ENCODE assay signal across 8 cellular contexts in genomic region chr2:27070653-27071276, GRCh38. TPM values are rescaled to one million over a fixed set of nuclear protein-coding genes. Genes with fewer than 3 reads are reported as not detected.
DNase-seq lines count a peak whose midpoint lies in the region; ATAC-seq and TF ChIP-seq lines count a peak whose summit lies in the region.

No MANE protein-coding gene starts in this region.

- peaks cover 19% of the 10 kb centered on the region for H3K79me2 ChIP-seq in GM23338 (replicated peaks; ENCODE audit: insufficient read depth)
- peaks cover 56% of the 10 kb centered on the region for H3K79me2 ChIP-seq in SK-N-SH (ENCODE audit: insufficient read depth)

- H3K4me1 ChIP-seq in GM23338 (ENCODE audit: insufficient read depth) (peaks cover 19% of the 10 kb centered on the region), SK-N-SH (ENCODE audit: control insufficient read depth in 1 of 2, insufficient read depth in 2 of 2, low read depth in 1 of 2, low read length in 1 of 2) (peaks cover 44 to 60% of the 10 kb centered on the region in 2 experiments), skeletal muscle satellite cell (ENCODE audit: control insufficient read depth, insufficient read depth, low read length) (peaks cover 33% of the 10 kb centered on the region)

- H3K9me3 Mint-ChIP-seq in GM23338 = no peaks in the 10 kb centered on the region; the same call in 2 of the 3 replicates

- POLR2A ChIA-PET in SK-N-SH (lab: Yijun Ruan, JAX) = interaction anchor here (0.6 to 5.7 kb wide), 10 partner anchors 7 to 1824 kb away, joined by 3 to 80 read pairs (median 16); partner anchors contain the start of genes AGBL5, KHK and TMEM214

- H3K27ac ChIP-seq in GM23338 (ENCODE audit: low read depth) (peak overlapping the region; percentile 78; the same call in 1 of the 2 replicates), SK-N-SH (ENCODE audit: low read depth in 2 of 2, low read length in 1 of 2) (peak overlapping the region; percentile 75 to 89; a peak in 3 of 4 replicates)

- H3K36me3 ChIP-seq in GM23338 (ENCODE audit: insufficient read depth) = peaks cover 3% of the 10 kb centered on the region; the same call in 1 of the 2 replicates
- H3K36me3 ChIP-seq in SK-N-SH (replicated peaks in 1 of 2; ENCODE audit: control insufficient read depth in 1 of 2, insufficient read depth in 2 of 2, low read length in 1 of 2) = peaks cover 37 to 38% of the 10 kb centered on the region in 2 experiments
- peaks cover 30% of the 10 kb centered on the region for H3K36me3 ChIP-seq in skeletal muscle satellite cell (ENCODE audit: insufficient read depth, low read length)

- TF ChIP-seq CTCF in GM23338 (conservative IDR thresholded peaks at IDR 0.05; ENCODE audit: low read depth in 2 of 2) (no peak), SK-N-SH (IDR thresholded peaks at IDR 0.05) (no peak), fibroblast of villous mesenchyme (IDR thresholded peaks at IDR 0.05; ENCODE audit: insufficient read depth, low read depth, low read length) (no peak)

- no peak for TF ChIP-seq RAD21 in SK-N-SH (IDR thresholded peaks at IDR 0.05; ENCODE audit: low read length)

- DNase-seq in GM23338 (ENCODE audit: low spot score) (no peak), SK-N-SH (no peak), fibroblast of villous mesenchyme (ENCODE audit: low read depth) (no peak)
- DNase-seq in effector CD8-positive, alpha-beta T cell (lab: John Stamatoyannopoulos, UW) = no peak
- DNase-seq in central memory CD4-positive, alpha-beta T cell = no peak

- WGBS in SK-N-SH (ENCODE audit: low lambda C conversion rate) = 3% methylated on average over 11 of the region's 11 CpGs

- CTCF ChIA-PET in SK-N-SH (lab: Yijun Ruan, JAX) = interaction anchor here (0.6 to 18.5 kb wide), 8 partner anchors 9 to 87 kb away, joined by 3 to 227 read pairs (median 5); partner anchors contain the start of genes AGBL5, EMILIN1 and KHK

- H3K27me3 ChIP-seq in GM23338 (ENCODE audit: insufficient read depth) (no peaks in the 10 kb centered on the region), SK-N-SH (ENCODE audit: insufficient read depth) (no peaks in the 10 kb centered on the region), skeletal muscle satellite cell (ENCODE audit: control insufficient read depth, insufficient read depth, low read length) (no peaks in the 10 kb centered on the region)

- H4K20me1 ChIP-seq in GM23338 (replicated peaks; ENCODE audit: insufficient read depth) (peaks cover 13% of the 10 kb centered on the region), SK-N-SH (ENCODE audit: insufficient read depth) (peaks cover 14% of the 10 kb centered on the region)

- H3K9ac ChIP-seq in SK-N-SH (peak overlapping the region; percentile 94), skeletal muscle satellite cell (ENCODE audit: low read depth, low read length) (peak overlapping the region; percentile 93)

- no peaks in the 10 kb centered on the region for H3K9me3 ChIP-seq in SK-N-SH
- no peaks in the 10 kb centered on the region for H3K9me3 ChIP-seq in skeletal muscle satellite cell (replicated peaks; ENCODE audit: low read length)

- TF ChIP-seq EP300 in SK-N-SH (IDR thresholded peaks at IDR 0.05; ENCODE audit: borderline replicate concordance in 1 of 2, low read depth in 1 of 2, low read length in 1 of 2) = no peak

- peaks cover 20% of the 10 kb centered on the region for H3K27me3 Mint-ChIP-seq in GM23338 (ENCODE audit: insufficient read depth, low read depth, poor library complexity)

- H3K36me3 Mint-ChIP-seq in GM23338 (ENCODE audit: low read depth) = peaks cover 37% of the 10 kb centered on the region

- H3K27ac Mint-ChIP-seq in GM23338 = peak overlapping the region; percentile 81

- H3K4me3 ChIP-seq in GM23338 = peak overlapping the region; percentile 100
- peak overlapping the region; percentile 97 to 98 for H3K4me3 ChIP-seq in SK-N-SH (ENCODE audit: low read depth in 2 of 2, low read length in 1 of 2)
- peak overlapping the region; percentile 93 for H3K4me3 ChIP-seq in fibroblast of villous mesenchyme (ENCODE audit: low read depth, low read length)
- H3K4me3 ChIP-seq in skeletal muscle satellite cell (ENCODE audit: low read length) = peak overlapping the region; percentile 82

- H3K9me2 ChIP-seq in GM23338 (ENCODE audit: insufficient read depth) (no peaks in the 10 kb centered on the region), SK-N-SH (no peaks in the 10 kb centered on the region)

- ATAC-seq in GM23338 (no peak), GM21825 (IDR thresholded peaks at IDR 0.05; ENCODE audit: unreplicated experiment) (no peak), GM19395 (IDR thresholded peaks at IDR 0.05; ENCODE audit: unreplicated experiment) (no peak)

- H2AFZ ChIP-seq in GM23338 = peak overlapping the region; percentile 81; the same call in 1 of the 2 replicates
- H2AFZ ChIP-seq in SK-N-SH (ENCODE audit: low read depth) = peak overlapping the region; percentile 84; the same call in 1 of the 2 replicates

- H3K4me3 Mint-ChIP-seq in GM23338 = peak overlapping the region; percentile 99

- peak overlapping the region; percentile 99 for H3K4me2 ChIP-seq in GM23338
- H3K4me2 ChIP-seq in SK-N-SH = peak overlapping the region; percentile 88
- peak overlapping the region; percentile 91 for H3K4me2 ChIP-seq in skeletal muscle satellite cell (ENCODE audit: low read length)

- H3K4me1 Mint-ChIP-seq in GM23338 = peaks cover 15% of the 10 kb centered on the region

- H3F3A ChIP-seq in GM23338 (replicated peaks; ENCODE audit: low read depth) (peaks cover 9% of the 10 kb centered on the region; the same call in 1 of the 2 replicates), SK-N-SH (replicated peaks; ENCODE audit: insufficient read depth) (peaks cover 6% of the 10 kb centered on the region)

TF ChIP-seq in GM23338, 12 proteins besides CTCF, POLR2A, EP300 and RAD21 (continues in another document):
- no peak for TF ChIP-seq CREB1 (CRISPR knock-in tag; IDR thresholded peaks at IDR 0.05; ENCODE audit: low read depth)
- no peak for TF ChIP-seq ZNF114 (CRISPR knock-in tag; IDR thresholded peaks at IDR 0.05)
- no peak for TF ChIP-seq EZH2phosphoT487 (IDR thresholded peaks at IDR 0.05; ENCODE audit: unreplicated experiment)

TF ChIP-seq in SK-N-SH, 30 proteins besides CTCF, POLR2A, EP300 and RAD21:
- no peak for TF ChIP-seq YY1 (IDR thresholded peaks at IDR 0.05; ENCODE audit: low read depth)

RNA-seq across cellular contexts. Expression of gene OST4, which starts 0.7 kb away (rescaled TPM):
- total RNA-seq in GM23338 (2014; rRNA removed; shearing (Covaris generic)) = 155 and 226 TPM in 2 replicates
- polyA plus RNA-seq in GM23338 (2016; fragmentation: Nextera tagmentation; extraction: Ambion mirVana) = 568 and 617 TPM in 2 replicates
- 876 and 1,851 TPM in 2 replicates for polyA plus RNA-seq in SK-N-SH (2012; rRNA removed)
- 1,232 and 1,463 TPM in 2 replicates for polyA plus RNA-seq in SK-N-SH (2012; cell fraction: cytosol; rRNA removed)
- 356 and 431 TPM in 2 replicates for polyA plus RNA-seq in SK-N-SH (2012; cell fraction: nucleus; rRNA removed)
- total RNA-seq in fibroblast of villous mesenchyme = 239 and 282 TPM in 2 replicates
- total RNA-seq in skeletal muscle satellite cell (2012; rRNA removed) = 237 and 262 TPM in 2 replicates

RNA-seq across cellular contexts. Expression of gene EMILIN1, which starts 7.7 kb away (rescaled TPM):
- 4.8 and 15.4 TPM in 2 replicates for total RNA-seq in GM23338 (2014; rRNA removed; shearing (Covaris generic))
- 3.2 and 4.5 TPM in 2 replicates for polyA plus RNA-seq in GM23338 (2016; fragmentation: Nextera tagmentation; extraction: Ambion mirVana)
- polyA plus RNA-seq in SK-N-SH (2012; rRNA removed) = 184 and 286 TPM in 2 replicates
- polyA plus RNA-seq in SK-N-SH (2012; cell fraction: cytosol; rRNA removed) = 96.2 and 169 TPM in 2 replicates
- polyA plus RNA-seq in SK-N-SH (2012; cell fraction: nucleus; rRNA removed) = 206 and 267 TPM in 2 replicates
- total RNA-seq in fibroblast of villous mesenchyme = 144 and 160 TPM in 2 replicates
- total RNA-seq in skeletal muscle satellite cell (2012; rRNA removed) = 38.0 and 43.3 TPM in 2 replicates

RNA-seq across cellular contexts. Expression of gene KHK, which starts 15.8 kb away (rescaled TPM):
- 8.8 and 9.7 TPM in 2 replicates for total RNA-seq in GM23338 (2014; rRNA removed; shearing (Covaris generic))
- polyA plus RNA-seq in GM23338 (2016; fragmentation: Nextera tagmentation; extraction: Ambion mirVana) (8.4 and 9.7 TPM in 2 replicates), SK-N-SH (2012; rRNA removed) (6.5 and 10.3 TPM in 2 replicates)
- polyA plus RNA-seq in SK-N-SH (2012; cell fraction: cytosol; rRNA removed) = 5.2 and 7.6 TPM in 2 replicates
- 12.4 and 21.0 TPM in 2 replicates for polyA plus RNA-seq in SK-N-SH (2012; cell fraction: nucleus; rRNA removed)
- 0.97 and 1.3 TPM in 2 replicates for total RNA-seq in fibroblast of villous mesenchyme
- total RNA-seq in skeletal muscle satellite cell (2012; rRNA removed) = 0.25 and 1.3 TPM in 2 replicates

RNA-seq across cellular contexts. Expression of gene AGBL5, which starts 19.3 kb away (rescaled TPM):
- 31.3 and 32.9 TPM in 2 replicates for total RNA-seq in GM23338 (2014; rRNA removed; shearing (Covaris generic))
- polyA plus RNA-seq in GM23338 (2016; fragmentation: Nextera tagmentation; extraction: Ambion mirVana) (17.9 and 18.5 TPM in 2 replicates), SK-N-SH (2012; rRNA removed) (45.5 and 47.8 TPM in 2 replicates)
- polyA plus RNA-seq in SK-N-SH (2012; cell fraction: cytosol; rRNA removed) = 32.0 and 43.2 TPM in 2 replicates
- 33.7 and 37.7 TPM in 2 replicates for polyA plus RNA-seq in SK-N-SH (2012; cell fraction: nucleus; rRNA removed)
- total RNA-seq in fibroblast of villous mesenchyme = 27.7 and 35.0 TPM in 2 replicates
- total RNA-seq in skeletal muscle satellite cell (2012; rRNA removed) = 15.7 and 18.8 TPM in 2 replicates

RNA-seq across cellular contexts. Expression of gene TMEM214, which starts 38.0 kb away (rescaled TPM):
- total RNA-seq in GM23338 (2014; rRNA removed; shearing (Covaris generic)) = 34.2 and 36.5 TPM in 2 replicates
- polyA plus RNA-seq in GM23338 (2016; fragmentation: Nextera tagmentation; extraction: Ambion mirVana) (16.2 and 18.4 TPM in 2 replicates), SK-N-SH (2012; rRNA removed) (69.4 and 80.2 TPM in 2 replicates)
- 25.4 and 37.4 TPM in 2 replicates for polyA plus RNA-seq in SK-N-SH (2012; cell fraction: cytosol; rRNA removed)
- polyA plus RNA-seq in SK-N-SH (2012; cell fraction: nucleus; rRNA removed) = 176 and 217 TPM in 2 replicates
- 57.7 and 70.4 TPM in 2 replicates for total RNA-seq in fibroblast of villous mesenchyme
- total RNA-seq in skeletal muscle satellite cell (2012; rRNA removed) = 36.0 and 55.5 TPM in 2 replicates
